Comparison of ENCODE assay signal across 9 cellular contexts in the genomic region with DNA sequence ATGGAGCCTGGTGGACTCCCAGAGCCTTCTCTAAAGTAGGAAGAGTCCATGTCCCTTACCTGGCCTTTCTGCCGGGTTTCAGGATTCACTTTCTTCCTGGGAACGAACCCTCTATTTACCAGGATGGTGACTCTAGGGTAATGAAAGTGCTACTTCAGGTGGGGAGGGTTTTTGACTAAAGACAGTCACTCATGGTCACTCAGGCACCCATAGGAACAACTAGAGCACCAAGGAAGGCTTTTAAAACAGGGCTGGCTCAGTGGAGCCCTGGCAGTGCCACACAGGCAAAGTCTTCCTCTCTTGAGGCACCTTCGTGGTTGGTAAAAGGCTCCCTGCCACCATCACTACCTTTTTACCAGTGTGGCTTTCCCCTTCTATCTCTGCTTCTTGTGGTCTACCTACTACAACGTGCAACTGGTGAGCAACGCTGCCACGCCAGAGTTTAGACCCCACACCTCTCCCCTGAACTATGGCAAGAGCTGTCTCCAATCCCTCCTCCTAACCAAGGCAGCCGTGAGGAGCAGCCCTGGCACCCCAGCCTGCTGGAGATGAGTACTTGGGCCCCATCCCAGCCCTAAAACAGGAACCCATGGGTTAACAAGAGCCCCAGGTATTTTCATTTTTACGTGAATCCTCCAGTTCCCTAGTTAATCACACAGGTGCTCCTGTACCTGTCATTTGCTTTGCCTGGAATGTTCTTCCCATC. TPM values are rescaled to one million over a fixed set of nuclear protein-coding genes. Genes with fewer than 3 reads are reported as not detected.
DNase-seq lines count a peak whose midpoint lies in the region; ATAC-seq and TF ChIP-seq lines count a peak whose summit lies in the region.
"Had no signal": no experiment of that assay in that cellular context is flagged by ENCODE, and none has a peak within 500 bp of the region (broad histone marks: within the 10 kb centered on the region; RNA-seq: fewer than 3 reads in every experiment).

No MANE protein-coding gene starts in this region.

- peaks cover 21% of the 10 kb centered on the region for H3K36me3 ChIP-seq in mucosa of descending colon (ENCODE audit: low read depth)

- no peaks in the 10 kb centered on the region for H3K27me3 Mint-ChIP-seq in activated CD4-positive, alpha-beta T cell treated with anti-CD3 and anti-CD28 coated beads for 36 hours

- H3K36me3 Mint-ChIP-seq in activated CD4-positive, alpha-beta T cell treated with anti-CD3 and anti-CD28 coated beads for 36 hours (ENCODE audit: low read depth) = peaks cover 57% of the 10 kb centered on the region

- POLR2A ChIA-PET in activated CD4-positive, alpha-beta T cell treated with anti-CD3 and anti-CD28 coated beads for 36 hours (lab: Charles Lee) = interaction anchor here (13.3 kb wide), 1 partner anchor 18 kb away, joined by 287 read pairs; no protein-coding TSS in a partner anchor
- POLR2A ChIA-PET in RWPE1 (lab: Yijun Ruan, JAX; ENCODE audit: low non-redundant PET) = no interaction called here

- intact Hi-C loops in activated CD4-positive, alpha-beta T cell treated with anti-CD3 and anti-CD28 coated beads for 36 hours (cut with DNase I, micrococcal nuclease) = loop anchor here in 1 of 2 experiments (10.0 kb wide), 1 partner anchor 712 kb away; a partner anchor contains a TSS
- intact Hi-C loops in mucosa of descending colon (cut with DNase I, micrococcal nuclease) = no loop called here

- H3K9me3 Mint-ChIP-seq in activated CD4-positive, alpha-beta T cell treated with anti-CD3 and anti-CD28 coated beads for 36 hours (ENCODE audit: low read depth) = no peaks in the 10 kb centered on the region

- CTCF ChIA-PET in activated CD4-positive, alpha-beta T cell treated with anti-CD3 and anti-CD28 coated beads for 36 hours (lab: Charles Lee) = interaction anchor here (0.7 to 5.4 kb wide), 3 partner anchors 11 to 20 kb away, joined by 3 to 44 read pairs (median 27); no protein-coding TSS in a partner anchor
- CTCF ChIA-PET in RWPE1 (lab: Yijun Ruan, JAX) = no interaction called here

- H3K4me1 Mint-ChIP-seq in activated CD4-positive, alpha-beta T cell treated with anti-CD3 and anti-CD28 coated beads for 36 hours = peaks cover 41% of the 10 kb centered on the region

- peak overlapping the region; percentile 75 for H3K27ac ChIP-seq in RWPE1

- TF ChIP-seq CTCF in RWPE1 (conservative IDR thresholded peaks at IDR 0.05; ENCODE audit: low read depth) = no peak
- TF ChIP-seq CTCF in mucosa of descending colon (IDR thresholded peaks at IDR 0.05) = no peak

- H3K27ac Mint-ChIP-seq in activated CD4-positive, alpha-beta T cell treated with anti-CD3 and anti-CD28 coated beads for 36 hours = peak overlapping the region; percentile 58

- H3K4me3 Mint-ChIP-seq in activated CD4-positive, alpha-beta T cell treated with anti-CD3 and anti-CD28 coated beads for 36 hours = no peak overlapping the region

- no peaks in the 10 kb centered on the region for H3K9me3 ChIP-seq in mucosa of descending colon

- ATAC-seq in activated CD4-positive, alpha-beta T cell treated with anti-CD3 and anti-CD28 coated beads for 36 hours = no peak
- no peak for ATAC-seq in mucosa of descending colon

- DNase-seq in activated CD4-positive, alpha-beta T cell treated with anti-CD3 and anti-CD28 coated beads for 36 hours = no peak
- DNase-seq in activated CD4-positive, alpha-beta T cell treated with anti-CD3 and anti-CD28 coated beads for 1 hour = no peak
- DNase-seq in RWPE1 (ENCODE audit: low spot score) (no peak), mucosa of descending colon (peak in 2 of 3 donors; percentile 5 to 26), NCI-H1105 (lab: John Stamatoyannopoulos, UW) (no peak), NCI-H446 (lab: John Stamatoyannopoulos, UW) (no peak)
- DNase-seq: activated CD4-positive, alpha-beta T cell treated with anti-CD3 and anti-CD28 coated beads, Interleukin-2, amount 50 U/mL, for 1 hour; kidney glomerular epithelial cell; NCI-H187 had no signal

- no peak overlapping the region for H3K4me3 ChIP-seq in mucosa of descending colon

- peaks cover 32% of the 10 kb centered on the region for H3K4me1 ChIP-seq in mucosa of descending colon (ENCODE audit: low read depth)

RNA-seq across cellular contexts. Expression of a gene that starts 3.5 kb away (rescaled TPM):
- 10 to 100 TPM; 17.4 to 29.1 TPM for total RNA-seq in activated CD4-positive, alpha-beta T cell treated with anti-CD3 and anti-CD28 coated beads for 36 hours
- total RNA-seq in mucosa of descending colon = 10 to 100 TPM; 45.4 to 63.0 (median 52.2) TPM

RNA-seq across cellular contexts. Expression of a gene that starts 3.6 kb away (rescaled TPM):
- total RNA-seq in activated CD4-positive, alpha-beta T cell treated with anti-CD3 and anti-CD28 coated beads for 36 hours = 10 to 100 TPM; 17.3 to 21.8 TPM
- total RNA-seq in mucosa of descending colon = 10 to 100 TPM in 2 of 3 donors, 1 to 10 TPM in 1; 8.7 to 15.0 (median 11.4) TPM

RNA-seq across cellular contexts. Expression of a gene that starts 4.8 kb away (rescaled TPM):
- 1,000 to 10,000 TPM; 3,179 to 3,246 TPM for total RNA-seq in activated CD4-positive, alpha-beta T cell treated with anti-CD3 and anti-CD28 coated beads for 36 hours
- 1,000 to 10,000 TPM; 1,420 to 1,482 (median 1,457) TPM for total RNA-seq in mucosa of descending colon

RNA-seq across cellular contexts. Expression of a gene that starts 4.9 kb away (rescaled TPM):
- 10 to 100 TPM; 22.9 to 26.4 TPM for total RNA-seq in activated CD4-positive, alpha-beta T cell treated with anti-CD3 and anti-CD28 coated beads for 36 hours
- 10 to 100 TPM; 19.8 to 33.6 (median 21.3) TPM for total RNA-seq in mucosa of descending colon

RNA-seq across cellular contexts. Expression of a gene that starts 16.8 kb away (rescaled TPM):
- 10 to 100 TPM; 22.4 to 24.3 TPM for total RNA-seq in activated CD4-positive, alpha-beta T cell treated with anti-CD3 and anti-CD28 coated beads for 36 hours
- 10 to 100 TPM; 23.7 to 24.7 (median 24.0) TPM for total RNA-seq in mucosa of descending colon

Comparison
In these comparisons a context has a peak if more than half of its experiments do, and no peak if none do; other contexts are left out.
1. DNase-seq: peak in mucosa of descending colon (2 of 3); none in activated CD4-positive, alpha-beta T cell treated with anti-CD3 and anti-CD28 coated beads for 36 hours (single experiment), activated CD4-positive, alpha-beta T cell treated with anti-CD3 and anti-CD28 coated beads for 1 hour (single experiment), RWPE1 (single experiment), NCI-H1105 (single experiment) and NCI-H446 (0 of 2).